In genomic region chr11:240315-240714, GRCh38 we compare ENCODE assay signal across 23 cellular contexts. TPM values are rescaled to one million over a fixed set of nuclear protein-coding genes. Genes with fewer than 3 reads are reported as not detected.
A peak's percentile ranks its signal among the peaks of the same experiment; 100 is the strongest.
DNase-seq lines count a peak whose midpoint lies in the region; ATAC-seq and TF ChIP-seq lines count a peak whose summit lies in the region.
"Had no signal": no experiment of that assay in that cellular context is flagged by ENCODE, and none has a peak within 500 bp of the region (broad histone marks: within the 10 kb centered on the region; RNA-seq: fewer than 3 reads in every experiment).

No MANE protein-coding gene starts in this region.

- POLR2A ChIA-PET in activated CD8-positive, alpha-beta T cell treated with anti-CD3 and anti-CD28 coated beads for 36 hours (lab: Charles Lee): interaction anchor here (1.1 to 6.1 kb wide), 5 partner anchors 10 to 48 kb away, joined by 3 to 43 read pairs (median 4); partner anchors contain the start of genes BET1L, PGGHG and RIC8A
- POLR2A ChIA-PET in activated CD8-positive, alpha-beta T cell treated with anti-CD3 and anti-CD28 coated beads, Interleukin-2, amount 10 ng/mL, durations not matched to agents 7 days and 5 days (lab: Charles Lee): interaction anchor here (0.6 to 1.7 kb wide), 2 partner anchors 28 to 467 kb away, joined by 3 to 4 read pairs; no protein-coding TSS in a partner anchor

- peak overlapping the region; percentile 51 for H3K27ac Mint-ChIP-seq in activated CD8-positive, alpha-beta T cell treated with anti-CD3 and anti-CD28 coated beads for 36 hours
- no peak overlapping the region for H3K27ac Mint-ChIP-seq in activated CD8-positive, alpha-beta T cell treated with anti-CD3 and anti-CD28 coated beads, Interleukin-2, amount 10 ng/mL, durations not matched to agents 7 days and 5 days
- peak overlapping the region; percentile 81 for H3K27ac Mint-ChIP-seq in stimulated activated naive CD8-positive, alpha-beta T cell treated with anti-CD3 and anti-CD28 coated beads, Interleukin-15, Interleukin-2, amounts not matched to agents 100 ng/mL and 50 ng/mL, for 24 hours
- H3K27ac Mint-ChIP-seq in endothelial cell (ENCODE audit: unreplicated experiment): no peak overlapping the region

- H3K9me3 Mint-ChIP-seq in activated CD8-positive, alpha-beta T cell treated with anti-CD3 and anti-CD28 coated beads for 36 hours: no peaks in the 10 kb centered on the region
- H3K9me3 Mint-ChIP-seq in activated CD8-positive, alpha-beta T cell treated with anti-CD3 and anti-CD28 coated beads, Interleukin-2, amount 10 ng/mL, durations not matched to agents 7 days and 5 days (ENCODE audit: insufficient read depth): no peaks in the 10 kb centered on the region
- H3K9me3 Mint-ChIP-seq in stimulated activated naive CD8-positive, alpha-beta T cell treated with anti-CD3 and anti-CD28 coated beads, Interleukin-15, Interleukin-2, amounts not matched to agents 100 ng/mL and 50 ng/mL, for 24 hours: no peaks in the 10 kb centered on the region
- H3K9me3 Mint-ChIP-seq in endothelial cell (ENCODE audit: unreplicated experiment): no peaks in the 10 kb centered on the region

- no peak overlapping the region for H3K4me3 Mint-ChIP-seq in activated CD8-positive, alpha-beta T cell treated with anti-CD3 and anti-CD28 coated beads for 36 hours
- H3K4me3 Mint-ChIP-seq in activated CD8-positive, alpha-beta T cell treated with anti-CD3 and anti-CD28 coated beads, Interleukin-2, amount 10 ng/mL, durations not matched to agents 7 days and 5 days: no peak overlapping the region
- peak overlapping the region; percentile 35 for H3K4me3 Mint-ChIP-seq in stimulated activated naive CD8-positive, alpha-beta T cell treated with anti-CD3 and anti-CD28 coated beads, Interleukin-15, Interleukin-2, amounts not matched to agents 100 ng/mL and 50 ng/mL, for 24 hours
- peak overlapping the region; percentile 14 for H3K4me3 Mint-ChIP-seq in endothelial cell (ENCODE audit: unreplicated experiment)

- H3K4me3 ChIP-seq in mucosa of descending colon: no peak overlapping the region

- peaks cover 53% of the 10 kb centered on the region for H3K4me1 Mint-ChIP-seq in activated CD8-positive, alpha-beta T cell treated with anti-CD3 and anti-CD28 coated beads for 36 hours (ENCODE audit: low read depth)
- H3K4me1 Mint-ChIP-seq in activated CD8-positive, alpha-beta T cell treated with anti-CD3 and anti-CD28 coated beads, Interleukin-2, amount 10 ng/mL, durations not matched to agents 7 days and 5 days (ENCODE audit: low read depth): peaks cover 60% of the 10 kb centered on the region
- peaks cover 63% of the 10 kb centered on the region for H3K4me1 Mint-ChIP-seq in stimulated activated naive CD8-positive, alpha-beta T cell treated with anti-CD3 and anti-CD28 coated beads, Interleukin-15, Interleukin-2, amounts not matched to agents 100 ng/mL and 50 ng/mL, for 24 hours (ENCODE audit: low read depth)
- peaks cover 11% of the 10 kb centered on the region for H3K4me1 Mint-ChIP-seq in endothelial cell (ENCODE audit: unreplicated experiment)

- CTCF ChIA-PET in activated CD8-positive, alpha-beta T cell treated with anti-CD3 and anti-CD28 coated beads for 36 hours (lab: Charles Lee): interaction anchor here (6.3 kb wide), 1 partner anchor 10 kb away, joined by 68 read pairs; no protein-coding TSS in a partner anchor
- CTCF ChIA-PET in activated CD8-positive, alpha-beta T cell treated with anti-CD3 and anti-CD28 coated beads, Interleukin-2, amount 10 ng/mL, durations not matched to agents 7 days and 5 days (lab: Charles Lee): interaction anchor here (1.0 to 7.2 kb wide), 2 partner anchors 10 to 47 kb away, joined by 4 to 86 read pairs; no protein-coding TSS in a partner anchor

- no peak for DNase-seq in activated CD8-positive, alpha-beta T cell treated with anti-CD3 and anti-CD28 coated beads for 36 hours
- no peak for DNase-seq in activated CD8-positive, alpha-beta T cell treated with anti-CD3 and anti-CD28 coated beads, Interleukin-2, amount 10 ng/mL, durations not matched to agents 7 days and 5 days
- no peak for DNase-seq in stimulated activated naive CD8-positive, alpha-beta T cell treated with anti-CD3 and anti-CD28 coated beads, Interleukin-15, Interleukin-2, amounts not matched to agents 100 U/mL and 50 U/mL, for 24 hours
- DNase-seq in endothelial cell (ENCODE audit: low spot score): no peak
- no peak for DNase-seq in mucosa of descending colon
- no peak for DNase-seq in islet precursor cell
- DNase-seq: AML-193, C1 segment of cervical spinal cord, GOT3, KBM-7, NCI-H1105, NCI-H146, NCI-H2029, NCI-H226, NCI-H510A treated with DMSO at 0.1 percent for 48 hours, NCI-H748 treated with DMSO at 0.1 percent for 48 hours, SIG-M5 had no signal

- no peaks in the 10 kb centered on the region for H3K9me3 ChIP-seq in mucosa of descending colon

- peaks cover 54% of the 10 kb centered on the region for H3K36me3 Mint-ChIP-seq in activated CD8-positive, alpha-beta T cell treated with anti-CD3 and anti-CD28 coated beads for 36 hours (ENCODE audit: low read depth)
- peaks cover 49% of the 10 kb centered on the region for H3K36me3 Mint-ChIP-seq in activated CD8-positive, alpha-beta T cell treated with anti-CD3 and anti-CD28 coated beads, Interleukin-2, amount 10 ng/mL, durations not matched to agents 7 days and 5 days (ENCODE audit: low read depth)
- peaks cover 66% of the 10 kb centered on the region for H3K36me3 Mint-ChIP-seq in stimulated activated naive CD8-positive, alpha-beta T cell treated with anti-CD3 and anti-CD28 coated beads, Interleukin-15, Interleukin-2, amounts not matched to agents 100 ng/mL and 50 ng/mL, for 24 hours (ENCODE audit: low read depth)
- H3K36me3 Mint-ChIP-seq in endothelial cell (ENCODE audit: low read depth, unreplicated experiment): peaks cover 26% of the 10 kb centered on the region

- no peak for TF ChIP-seq CTCF in activated CD8-positive, alpha-beta T cell treated with anti-CD3 and anti-CD28 coated beads for 36 hours (IDR thresholded peaks at IDR 0.05)
- TF ChIP-seq CTCF in endothelial cell (IDR thresholded peaks at IDR 0.05; ENCODE audit: unreplicated experiment): no peak
- no peak for TF ChIP-seq CTCF in mucosa of descending colon (IDR thresholded peaks at IDR 0.05)

- H3K27me3 Mint-ChIP-seq in activated CD8-positive, alpha-beta T cell treated with anti-CD3 and anti-CD28 coated beads for 36 hours: no peaks in the 10 kb centered on the region
- H3K27me3 Mint-ChIP-seq in activated CD8-positive, alpha-beta T cell treated with anti-CD3 and anti-CD28 coated beads, Interleukin-2, amount 10 ng/mL, durations not matched to agents 7 days and 5 days (ENCODE audit: low read depth): no peaks in the 10 kb centered on the region
- no peaks in the 10 kb centered on the region for H3K27me3 Mint-ChIP-seq in stimulated activated naive CD8-positive, alpha-beta T cell treated with anti-CD3 and anti-CD28 coated beads, Interleukin-15, Interleukin-2, amounts not matched to agents 100 ng/mL and 50 ng/mL, for 24 hours
- peaks cover 7% of the 10 kb centered on the region for H3K27me3 Mint-ChIP-seq in endothelial cell (ENCODE audit: unreplicated experiment)

- peaks cover 13% of the 10 kb centered on the region for H3K4me1 ChIP-seq in mucosa of descending colon (ENCODE audit: low read depth)

- ATAC-seq in activated CD8-positive, alpha-beta T cell treated with anti-CD3 and anti-CD28 coated beads for 36 hours: no peak
- no peak for ATAC-seq in activated CD8-positive, alpha-beta T cell treated with anti-CD3 and anti-CD28 coated beads, Interleukin-2, amount 10 ng/mL, durations not matched to agents 7 days and 5 days
- ATAC-seq in stimulated activated naive CD8-positive, alpha-beta T cell treated with anti-CD3 and anti-CD28 coated beads, Interleukin-15, Interleukin-2, amounts not matched to agents 100 U/mL and 50 U/mL, for 24 hours: no peak
- ATAC-seq in mucosa of descending colon: no peak
- ATAC-seq: HCT116, Panc1 had no signal

- intact Hi-C loops in activated CD8-positive, alpha-beta T cell treated with anti-CD3 and anti-CD28 coated beads for 36 hours (cut with micrococcal nuclease): no loop called here
- intact Hi-C loops in mucosa of descending colon (cut with DNase I, micrococcal nuclease): no loop called here

- peaks cover 9% of the 10 kb centered on the region for H3K36me3 ChIP-seq in mucosa of descending colon (ENCODE audit: low read depth)

RNA-seq across cellular contexts. Expression of gene PSMD13, which starts 3.5 kb away (rescaled TPM):
- total RNA-seq in activated CD8-positive, alpha-beta T cell treated with anti-CD3 and anti-CD28 coated beads for 36 hours: 100 to 1,000 TPM; 220 to 228 TPM
- total RNA-seq in activated CD8-positive, alpha-beta T cell treated with anti-CD3 and anti-CD28 coated beads, Interleukin-2, amount 10 ng/mL, durations not matched to agents 7 days and 5 days: 100 to 1,000 TPM; 164 to 173 TPM
- 189 TPM for total RNA-seq in endothelial cell (ENCODE audit: unreplicated experiment)
- total RNA-seq in mucosa of descending colon: 100 to 1,000 TPM in 1 of 3 donors, 10 to 100 TPM in 2; 92.6 to 110 (median 96.4) TPM

RNA-seq across cellular contexts. Expression of gene SIRT3, which starts 4.2 kb away (rescaled TPM):
- total RNA-seq in activated CD8-positive, alpha-beta T cell treated with anti-CD3 and anti-CD28 coated beads for 36 hours: 10 to 100 TPM; 27.7 to 32.1 TPM
- total RNA-seq in activated CD8-positive, alpha-beta T cell treated with anti-CD3 and anti-CD28 coated beads, Interleukin-2, amount 10 ng/mL, durations not matched to agents 7 days and 5 days: 10 to 100 TPM; 13.1 to 15.0 TPM
- total RNA-seq in endothelial cell (ENCODE audit: unreplicated experiment) (23.4 TPM), mucosa of descending colon (10 to 100 TPM; 19.3 to 22.1 (median 22.0) TPM)

RNA-seq across cellular contexts. Expression of gene RIC8A, which starts 32.8 kb away (rescaled TPM):
- 100 to 1,000 TPM in 1 of 2 experiments, 10 to 100 TPM in 1; 96.5 to 108 TPM for total RNA-seq in activated CD8-positive, alpha-beta T cell treated with anti-CD3 and anti-CD28 coated beads for 36 hours
- 100 to 1,000 TPM; 121 to 126 TPM for total RNA-seq in activated CD8-positive, alpha-beta T cell treated with anti-CD3 and anti-CD28 coated beads, Interleukin-2, amount 10 ng/mL, durations not matched to agents 7 days and 5 days
- total RNA-seq in endothelial cell (ENCODE audit: unreplicated experiment) (89.2 TPM), mucosa of descending colon (10 to 100 TPM; 75.1 to 93.1 (median 82.2) TPM)

RNA-seq across cellular contexts. Expression of gene BET1L, which starts 33.1 kb away (rescaled TPM):
- 10 to 100 TPM; 58.4 to 68.9 TPM for total RNA-seq in activated CD8-positive, alpha-beta T cell treated with anti-CD3 and anti-CD28 coated beads for 36 hours
- total RNA-seq in activated CD8-positive, alpha-beta T cell treated with anti-CD3 and anti-CD28 coated beads, Interleukin-2, amount 10 ng/mL, durations not matched to agents 7 days and 5 days: 10 to 100 TPM; 33.8 to 34.2 TPM
- total RNA-seq in endothelial cell (ENCODE audit: unreplicated experiment) (64.4 TPM), mucosa of descending colon (10 to 100 TPM; 51.5 to 59.9 (median 55.8) TPM)

RNA-seq across cellular contexts. Expression of gene NLRP6, which starts 37.9 kb away (rescaled TPM):
- total RNA-seq in activated CD8-positive, alpha-beta T cell treated with anti-CD3 and anti-CD28 coated beads for 36 hours: 1 to 10 TPM; 3.3 to 3.4 TPM
- 10 to 100 TPM; 29.7 to 30.8 TPM for total RNA-seq in activated CD8-positive, alpha-beta T cell treated with anti-CD3 and anti-CD28 coated beads, Interleukin-2, amount 10 ng/mL, durations not matched to agents 7 days and 5 days
- total RNA-seq in endothelial cell (ENCODE audit: unreplicated experiment) (not detected), mucosa of descending colon (1 to 10 TPM in 1 of 3 donors, under 1 TPM in 2; 0.66 to 2.6 (median 0.72) TPM)
- total RNA-seq: A172, Daoy, HT1080 had no signal

Comparison
In these comparisons a context has a peak if more than half of its experiments do, and no peak if none do; other contexts are left out.
1. H3K27ac Mint-ChIP-seq: peak in activated CD8-positive, alpha-beta T cell treated with anti-CD3 and anti-CD28 coated beads for 36 hours (single experiment) and stimulated activated naive CD8-positive, alpha-beta T cell treated with anti-CD3 and anti-CD28 coated beads, Interleukin-15, Interleukin-2, amounts not matched to agents 100 ng/mL and 50 ng/mL, for 24 hours (single experiment); none in activated CD8-positive, alpha-beta T cell treated with anti-CD3 and anti-CD28 coated beads, Interleukin-2, amount 10 ng/mL, durations not matched to agents 7 days and 5 days (single experiment) and endothelial cell (single experiment).
2. H3K4me3 Mint-ChIP-seq: peak in stimulated activated naive CD8-positive, alpha-beta T cell treated with anti-CD3 and anti-CD28 coated beads, Interleukin-15, Interleukin-2, amounts not matched to agents 100 ng/mL and 50 ng/mL, for 24 hours (single experiment) and endothelial cell (single experiment); none in activated CD8-positive, alpha-beta T cell treated with anti-CD3 and anti-CD28 coated beads for 36 hours (single experiment) and activated CD8-positive, alpha-beta T cell treated with anti-CD3 and anti-CD28 coated beads, Interleukin-2, amount 10 ng/mL, durations not matched to agents 7 days and 5 days (single experiment).